In genomic region chr2:235156055-235156454, GRCh38 we compare ENCODE assay signal across 38 cellular contexts.
"Had no signal": no experiment of that assay in that cellular context is flagged by ENCODE, and none has a peak within 500 bp of the region (broad histone marks: within the 10 kb centered on the region; RNA-seq: fewer than 3 reads in every experiment).

No MANE protein-coding gene starts in this region.

- ATAC-seq: activated naive CD4-positive, alpha-beta T cell treated with anti-CD3 and anti-CD28 coated beads, Interleukin-2, amount 50 U/mL, for 72 hours; activated naive CD8-positive, alpha-beta T cell treated with anti-CD3 and anti-CD28 coated beads, Interleukin-2, amount 50 U/mL, for 24 hours; activated T-cell treated with anti-CD3 and anti-CD28 coated beads, Interleukin-2, amount 50 U/mL, for 4 hours; activated T-cell treated with anti-CD3 and anti-CD28 coated beads, Interleukin-2, amount 50 U/mL, for 72 hours; activated T-helper 17 cell treated with anti-CD3 and anti-CD28 coated beads, Interleukin-2, amount 50 U/mL, for 72 hours; body of pancreas had no signal

- H3K27ac Mint-ChIP-seq: activated naive CD4-positive, alpha-beta T cell treated with anti-CD3 and anti-CD28 coated beads for 36 hours; activated naive CD4-positive, alpha-beta T cell treated with anti-CD3 and anti-CD28 coated beads, Interleukin-2, amount 10 ng/mL, durations not matched to agents 7 days and 5 days; activated naive CD4-positive, alpha-beta T cell treated with anti-CD3 and anti-CD28 coated beads, Interleukin-2, amount 50 U/mL, for 24 hours; activated naive CD4-positive, alpha-beta T cell treated with anti-CD3 and anti-CD28 coated beads, Interleukin-2, amount 50 U/mL, for 72 hours; activated naive CD8-positive, alpha-beta T cell; activated naive CD8-positive, alpha-beta T cell treated with anti-CD3 and anti-CD28 coated beads for 36 hours; activated naive CD8-positive, alpha-beta T cell treated with anti-CD3 and anti-CD28 coated beads, Interleukin-2, amount 10 ng/mL, durations not matched to agents 7 days and 5 days; activated naive CD8-positive, alpha-beta T cell treated with anti-CD3 and anti-CD28 coated beads, Interleukin-2, amount 50 U/mL, for 24 hours; activated T-cell treated with anti-CD3 and anti-CD28 coated beads, Interleukin-2, amount 50 U/mL, for 24 hours; activated T-cell treated with anti-CD3 and anti-CD28 coated beads, Interleukin-2, amount 50 U/mL, for 72 hours; activated T-helper 1 cell treated with anti-CD3 and anti-CD28 coated beads, Interleukin-12 subunit alpha, Interleukin-12 subunit beta, Interleukin-2, Interleukin-4 antibody, amounts not matched to agents 30 ng/mL and 10 ng/mL and 1 ng/mL, durations not matched to agents 14 hours and 24 hours and 36 hours; activated T-helper 17 cell treated with anti-CD3 and anti-CD28 coated beads, Interleukin-2, amount 50 U/mL, for 72 hours; activated T-helper 2 cell treated with anti-CD3 and anti-CD28 coated beads, Interferon-gamma antibody, Interleukin-2, Interleukin-4, amounts not matched to agents 10 μg/mL and 5 μg/mL and 100 μg/mL, durations not matched to agents 14 hours and 24 hours and 36 hours; brain had no signal

- DNase-seq: activated effector memory CD4-positive, alpha-beta T cell treated with anti-CD3 and anti-CD28 coated beads, Interleukin-2, amount 50 U/mL, for 16 hours; activated effector memory CD4-positive, alpha-beta T cell treated with Interleukin-2 at 50 U/mL for 16 hours; activated gamma-delta T cell; activated gamma-delta T cell treated with Interleukin-2 at 50 U/mL for 16 hours; activated naive CD4-positive, alpha-beta T cell; activated naive CD4-positive, alpha-beta T cell treated with anti-CD3 and anti-CD28 coated beads for 36 hours; activated naive CD4-positive, alpha-beta T cell treated with anti-CD3 and anti-CD28 coated beads, Interleukin-2, amount 10 ng/mL, durations not matched to agents 7 days and 5 days; activated naive CD4-positive, alpha-beta T cell treated with anti-CD3 and anti-CD28 coated beads, Interleukin-2, amount 50 U/mL, for 16 hours; activated naive CD4-positive, alpha-beta T cell treated with Interleukin-2 at 50 U/mL for 16 hours; activated naive CD8-positive, alpha-beta T cell treated with anti-CD3 and anti-CD28 coated beads for 36 hours; activated naive CD8-positive, alpha-beta T cell treated with anti-CD3 and anti-CD28 coated beads, Interleukin-2, amount 10 ng/mL, durations not matched to agents 7 days and 5 days; activated naive CD8-positive, alpha-beta T cell treated with anti-CD3 and anti-CD28 coated beads, Interleukin-2, amount 50 U/mL, for 24 hours; activated T-cell treated with anti-CD3 and anti-CD28 coated beads, Interleukin-2, amount 50 U/mL, for 1 hour; activated T-cell treated with anti-CD3 and anti-CD28 coated beads, Interleukin-2, amount 50 U/mL, for 24 hours; activated T-cell treated with anti-CD3 and anti-CD28 coated beads, Interleukin-2, amount 50 U/mL, for 4 hours; activated T-cell treated with anti-CD3 and anti-CD28 coated beads, Interleukin-2, amount 50 U/mL, for 48 hours; activated T-cell treated with anti-CD3 and anti-CD28 coated beads, Interleukin-2, amount 50 U/mL, for 72 hours; adrenal gland; amniotic stem cell; amygdala; anterior cingulate cortex; aorta; body of pancreas; brain microvascular endothelial cell; central memory CD4-positive, alpha-beta T cell; cerebellar nuclear complex had no signal

- H3K4me1 Mint-ChIP-seq: activated naive CD4-positive, alpha-beta T cell treated with anti-CD3 and anti-CD28 coated beads, Interleukin-2, amount 10 ng/mL, durations not matched to agents 7 days and 5 days; activated naive CD4-positive, alpha-beta T cell treated with anti-CD3 and anti-CD28 coated beads, Interleukin-2, amount 50 U/mL, for 24 hours; activated naive CD8-positive, alpha-beta T cell treated with anti-CD3 and anti-CD28 coated beads for 36 hours; activated naive CD8-positive, alpha-beta T cell treated with anti-CD3 and anti-CD28 coated beads, Interleukin-2, amount 10 ng/mL, durations not matched to agents 7 days and 5 days; activated naive CD8-positive, alpha-beta T cell treated with anti-CD3 and anti-CD28 coated beads, Interleukin-2, amount 50 U/mL, for 24 hours; activated T-helper 17 cell treated with anti-CD3 and anti-CD28 coated beads, Interleukin-2, amount 50 U/mL, for 72 hours; central memory CD8-positive, alpha-beta T cell had no signal

- H3K36me3 Mint-ChIP-seq: activated naive CD4-positive, alpha-beta T cell treated with anti-CD3 and anti-CD28 coated beads, Interleukin-2, amount 10 ng/mL, durations not matched to agents 7 days and 5 days; activated naive CD4-positive, alpha-beta T cell treated with anti-CD3 and anti-CD28 coated beads, Interleukin-2, amount 50 U/mL, for 24 hours; activated naive CD4-positive, alpha-beta T cell treated with anti-CD3 and anti-CD28 coated beads, Interleukin-2, amount 50 U/mL, for 72 hours; activated naive CD8-positive, alpha-beta T cell; activated naive CD8-positive, alpha-beta T cell treated with anti-CD3 and anti-CD28 coated beads for 36 hours; activated naive CD8-positive, alpha-beta T cell treated with anti-CD3 and anti-CD28 coated beads, Interleukin-2, amount 10 ng/mL, durations not matched to agents 7 days and 5 days; brain had no signal

- H3K4me1 ChIP-seq: adrenal gland, ascending aorta, body of pancreas, breast epithelium had no signal

- H3K9me3 ChIP-seq: adrenal gland, ascending aorta, body of pancreas, breast epithelium had no signal

- H3K4me3 ChIP-seq: adrenal gland, ascending aorta, body of pancreas, breast epithelium, cardiac muscle cell had no signal

- H3K9me3 Mint-ChIP-seq: activated naive CD4-positive, alpha-beta T cell treated with anti-CD3 and anti-CD28 coated beads for 36 hours; activated naive CD4-positive, alpha-beta T cell treated with anti-CD3 and anti-CD28 coated beads, Interleukin-2, amount 10 ng/mL, durations not matched to agents 7 days and 5 days; activated naive CD4-positive, alpha-beta T cell treated with anti-CD3 and anti-CD28 coated beads, Interleukin-2, amount 50 U/mL, for 24 hours; activated naive CD4-positive, alpha-beta T cell treated with anti-CD3 and anti-CD28 coated beads, Interleukin-2, amount 50 U/mL, for 72 hours; activated naive CD8-positive, alpha-beta T cell treated with anti-CD3 and anti-CD28 coated beads for 36 hours; activated naive CD8-positive, alpha-beta T cell treated with anti-CD3 and anti-CD28 coated beads, Interleukin-2, amount 10 ng/mL, durations not matched to agents 7 days and 5 days; activated naive CD8-positive, alpha-beta T cell treated with anti-CD3 and anti-CD28 coated beads, Interleukin-2, amount 50 U/mL, for 24 hours; activated T-cell treated with anti-CD3 and anti-CD28 coated beads, Interleukin-2, amount 50 U/mL, for 24 hours; activated T-cell treated with anti-CD3 and anti-CD28 coated beads, Interleukin-2, amount 50 U/mL, for 4 hours; activated T-cell treated with anti-CD3 and anti-CD28 coated beads, Interleukin-2, amount 50 U/mL, for 72 hours; activated T-helper 1 cell treated with anti-CD3 and anti-CD28 coated beads, Interleukin-12 subunit alpha, Interleukin-12 subunit beta, Interleukin-2, Interleukin-4 antibody, amounts not matched to agents 30 ng/mL and 10 ng/mL and 1 ng/mL, durations not matched to agents 14 hours and 24 hours and 36 hours; activated T-helper 17 cell treated with anti-CD3 and anti-CD28 coated beads, Interleukin-2, amount 50 U/mL, for 72 hours; activated T-helper 2 cell treated with anti-CD3 and anti-CD28 coated beads, Interferon-gamma antibody, Interleukin-2, Interleukin-4, amounts not matched to agents 10 μg/mL and 5 μg/mL and 100 μg/mL, durations not matched to agents 14 hours and 24 hours and 36 hours; central memory CD8-positive, alpha-beta T cell had no signal

- H3K27ac ChIP-seq: adrenal gland, ascending aorta, body of pancreas, brain microvascular endothelial cell, breast epithelium, cardiac muscle cell had no signal

- H3K36me3 ChIP-seq: adrenal gland, ascending aorta, brain microvascular endothelial cell, breast epithelium, cardiac muscle cell had no signal

- H3K27me3 ChIP-seq: ascending aorta, body of pancreas, brain microvascular endothelial cell, breast epithelium, cardiac muscle cell had no signal

- FAIRE-seq: astrocyte had no signal

- H3K4me3 Mint-ChIP-seq: activated naive CD4-positive, alpha-beta T cell treated with anti-CD3 and anti-CD28 coated beads for 36 hours; activated naive CD4-positive, alpha-beta T cell treated with anti-CD3 and anti-CD28 coated beads, Interleukin-2, amount 10 ng/mL, durations not matched to agents 7 days and 5 days; activated naive CD4-positive, alpha-beta T cell treated with anti-CD3 and anti-CD28 coated beads, Interleukin-2, amount 50 U/mL, for 24 hours; activated naive CD8-positive, alpha-beta T cell; activated naive CD8-positive, alpha-beta T cell treated with anti-CD3 and anti-CD28 coated beads for 36 hours; activated naive CD8-positive, alpha-beta T cell treated with anti-CD3 and anti-CD28 coated beads, Interleukin-2, amount 10 ng/mL, durations not matched to agents 7 days and 5 days; activated naive CD8-positive, alpha-beta T cell treated with anti-CD3 and anti-CD28 coated beads, Interleukin-2, amount 50 U/mL, for 24 hours; activated T-cell treated with anti-CD3 and anti-CD28 coated beads, Interleukin-2, amount 50 U/mL, for 24 hours; activated T-cell treated with anti-CD3 and anti-CD28 coated beads, Interleukin-2, amount 50 U/mL, for 4 hours; activated T-cell treated with anti-CD3 and anti-CD28 coated beads, Interleukin-2, amount 50 U/mL, for 72 hours; activated T-helper 1 cell treated with anti-CD3 and anti-CD28 coated beads, Interleukin-12 subunit alpha, Interleukin-12 subunit beta, Interleukin-2, Interleukin-4 antibody, amounts not matched to agents 30 ng/mL and 10 ng/mL and 1 ng/mL, durations not matched to agents 14 hours and 24 hours and 36 hours; activated T-helper 17 cell treated with anti-CD3 and anti-CD28 coated beads, Interleukin-2, amount 50 U/mL, for 72 hours; brain; central memory CD8-positive, alpha-beta T cell had no signal
